Comparison of ENCODE assay signal across 1 cellular context in genomic region chr3:12965999-12966846, GRCh38.
TF ChIP-seq lines count a peak whose summit lies in the region.

No MANE protein-coding gene starts in this region.

TF ChIP-seq in HepG2, 621 proteins besides CTCF, POLR2A, EP300 and RAD21 (continued from another document):
- TF ChIP-seq MTA1 (CRISPR knock-in tag; IDR thresholded peaks at IDR 0.05; ENCODE audit: borderline replicate concordance) (0 out of 2 replicates have a peak, but pooled peaks have one; percentile 27), MED13 (CRISPR knock-in tag; IDR thresholded peaks at IDR 0.05) (no peak), ZNF574 (CRISPR knock-in tag; IDR thresholded peaks at IDR 0.05) (peak; percentile 29; the same call in 1 of the 2 replicates), SNAPC2 (CRISPR knock-in tag; IDR thresholded peaks at IDR 0.05) (0 out of 2 replicates have a peak, but pooled peaks have one; percentile 54), CREM (IDR thresholded peaks at IDR 0.05) (0 out of 2 replicates have a peak, but pooled peaks have one; percentile 16), CREM (CRISPR knock-in tag; IDR thresholded peaks at IDR 0.05) (no peak), ZNF883 (CRISPR knock-in tag; IDR thresholded peaks at IDR 0.05; ENCODE audit: not compliant biosample characterization) (peak; percentile 10), TFAP4 (IDR thresholded peaks at IDR 0.05; ENCODE audit: borderline replicate concordance, low read depth) (peak; percentile 3; the same call in 1 of the 2 replicates), PHF21A (CRISPR knock-in tag; IDR thresholded peaks at IDR 0.05) (0 out of 2 replicates have a peak, but pooled peaks have one; percentile 33), PHF8 (CRISPR knock-in tag; IDR thresholded peaks at IDR 0.05) (peak; percentile 23; the same call in 1 of the 2 replicates), PATZ1 (CRISPR knock-in tag; IDR thresholded peaks at IDR 0.05) (peak; percentile 33; the same call in 1 of the 2 replicates), NRL (CRISPR knock-in tag; IDR thresholded peaks at IDR 0.05; ENCODE audit: borderline replicate concordance) (peak; percentile 47; the same call in 1 of the 2 replicates)
